Comparison of ENCODE assay signal across 21 cellular contexts in the genomic region with DNA sequence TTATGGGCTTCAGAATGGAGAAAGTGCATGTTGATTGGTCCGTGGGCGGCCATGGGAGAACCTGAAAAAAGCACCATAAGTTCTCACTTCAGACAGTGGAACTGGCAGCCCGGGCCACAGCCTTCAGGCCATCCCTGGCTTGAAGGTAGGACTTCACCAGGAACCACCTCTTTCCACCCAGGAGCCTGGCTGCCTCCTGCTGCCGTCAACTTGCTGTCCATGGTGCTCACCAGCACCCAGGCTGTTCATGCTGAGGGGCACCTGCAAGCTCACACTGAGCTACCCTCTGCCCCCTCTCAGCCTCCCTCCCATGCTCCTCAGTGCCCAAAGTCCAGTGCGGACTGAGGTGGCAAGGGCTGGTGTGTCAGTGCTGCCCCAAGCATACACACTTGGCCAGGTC. TPM values are rescaled to one million over a fixed set of nuclear protein-coding genes. Genes with fewer than 3 reads are reported as not detected.
DNase-seq lines count a peak whose midpoint lies in the region; ATAC-seq and TF ChIP-seq lines count a peak whose summit lies in the region.
"Had no signal": no experiment of that assay in that cellular context is flagged by ENCODE, and none has a peak within 500 bp of the region (broad histone marks: within the 10 kb centered on the region; RNA-seq: fewer than 3 reads in every experiment).

No MANE protein-coding gene starts in this region.

- 70 to 79% methylated on average over 5 of the region's 5 CpGs for WGBS in aorta, 2 donors

- H3K27me3 ChIP-seq in aorta (ENCODE audit: control insufficient read depth in 1 of 2, insufficient read depth in 2 of 2, low read length in 1 of 2): peaks cover 0 to 2% of the 10 kb centered on the region in 2 donors
- H3K27me3 ChIP-seq: BLaER1 had no signal

- intact Hi-C loops in natural killer cell (cut with micrococcal nuclease): loop anchor here (10.0 kb wide), 1 partner anchor 410 kb away; no protein-coding TSS in a partner anchor
- intact Hi-C loops in left colon (cut with DNase I, micrococcal nuclease): no loop called here
- intact Hi-C loops in aorta (cut with DNase I): loop anchor here (5.0 to 10.0 kb wide), 3 partner anchors 130 to 412 kb away; no protein-coding TSS in a partner anchor

- H3K4me3 Mint-ChIP-seq in natural killer cell treated with Interleukin-12 subunit alpha and Interleukin-12 subunit beta and Interleukin-15 and Interleukin-18, amount 100 ng/mL, for 72 hours: no peak overlapping the region
- H3K4me3 Mint-ChIP-seq in natural killer cell: no peak overlapping the region
- H3K4me3 Mint-ChIP-seq: CD4-positive, alpha-beta memory T cell had no signal

- H3K9me3 Mint-ChIP-seq in natural killer cell treated with Interleukin-12 subunit alpha and Interleukin-12 subunit beta and Interleukin-15 and Interleukin-18, amount 100 ng/mL, for 72 hours: no peaks in the 10 kb centered on the region
- H3K9me3 Mint-ChIP-seq in natural killer cell: no peaks in the 10 kb centered on the region
- H3K9me3 Mint-ChIP-seq: CD4-positive, alpha-beta memory T cell had no signal

- TF ChIP-seq CTCF in natural killer cell (IDR thresholded peaks at IDR 0.05): no peak

- no peaks in the 10 kb centered on the region for H3K36me3 ChIP-seq in aorta (ENCODE audit: control insufficient read depth in 1 of 2, insufficient read depth in 2 of 2, low read length in 1 of 2)
- H3K36me3 ChIP-seq: BLaER1 had no signal

- H3K4me1 ChIP-seq in aorta (ENCODE audit: control insufficient read depth in 1 of 2, insufficient read depth in 2 of 2, low read length in 2 of 2): no peaks in the 10 kb centered on the region
- H3K4me1 ChIP-seq: Caco-2 had no signal

- H3K27me3 Mint-ChIP-seq in natural killer cell treated with Interleukin-12 subunit alpha and Interleukin-12 subunit beta and Interleukin-15 and Interleukin-18, amount 100 ng/mL, for 72 hours: peaks cover 8 to 25% of the 10 kb centered on the region in 2 donors
- peaks cover 7 to 20% of the 10 kb centered on the region in 2 donors for H3K27me3 Mint-ChIP-seq in natural killer cell (ENCODE audit: low read depth in 2 of 2)

- no peaks in the 10 kb centered on the region for H3K9me3 ChIP-seq in aorta (ENCODE audit: control insufficient read depth, low read length)
- H3K9me3 ChIP-seq: Caco-2 had no signal

- ATAC-seq in natural killer cell treated with Interleukin-12 subunit alpha and Interleukin-12 subunit beta and Interleukin-15 and Interleukin-18, amount 100 ng/mL, for 72 hours: peak; percentile 13 to 43
- ATAC-seq in natural killer cell: no peak
- peak; percentile 45 for ATAC-seq in left colon
- peak; percentile 33 for ATAC-seq in aorta (ENCODE audit: low FRiP score)

- no peak overlapping the region for H3K27ac Mint-ChIP-seq in natural killer cell treated with Interleukin-12 subunit alpha and Interleukin-12 subunit beta and Interleukin-15 and Interleukin-18, amount 100 ng/mL, for 72 hours
- no peak overlapping the region for H3K27ac Mint-ChIP-seq in natural killer cell

- no peak overlapping the region for H3K27ac ChIP-seq in aorta (ENCODE audit: low read depth in 1 of 2, low read length in 2 of 2)
- H3K27ac ChIP-seq: BLaER1 had no signal

- no peaks in the 10 kb centered on the region for H3K4me1 Mint-ChIP-seq in natural killer cell treated with Interleukin-12 subunit alpha and Interleukin-12 subunit beta and Interleukin-15 and Interleukin-18, amount 100 ng/mL, for 72 hours (ENCODE audit: low read depth in 2 of 2)
- no peaks in the 10 kb centered on the region for H3K4me1 Mint-ChIP-seq in natural killer cell

- DNase-seq in natural killer cell treated with Interleukin-12 subunit alpha and Interleukin-12 subunit beta and Interleukin-15 and Interleukin-18, amount 100 ng/mL, for 72 hours (ENCODE audit: low spot score): no peak
- DNase-seq in natural killer cell (no peak), left colon (no peak), aorta (no peak), ureter (ENCODE audit: low spot score) (no peak), 8988T (no peak)
- DNase-seq in activated naive CD4-positive, alpha-beta T cell treated with anti-CD3 and anti-CD28 coated beads, Interleukin-2, amount 50 U/mL, for 16 hours: no peak
- DNase-seq: Caco-2, DMS 273 treated with DMSO at 0.1 percent for 48 hours, DMS79 treated with DMSO at 0.1 percent for 48 hours, GOT3, Kasumi-1, NCI-H1694, NCI-H2081 treated with DMSO at 0.1 percent for 48 hours, NCI-H446 treated with DMSO at 0.1 percent for 48 hours, NCI-H526 treated with DMSO at 0.1 percent for 48 hours, OCI-M1, Right ventricle myocardium superior had no signal

- no peak overlapping the region for H3K4me3 ChIP-seq in aorta (ENCODE audit: low read length in 2 of 2)
- H3K4me3 ChIP-seq: BLaER1 had no signal

- no peaks in the 10 kb centered on the region for H3K36me3 Mint-ChIP-seq in natural killer cell treated with Interleukin-12 subunit alpha and Interleukin-12 subunit beta and Interleukin-15 and Interleukin-18, amount 100 ng/mL, for 72 hours
- no peaks in the 10 kb centered on the region for H3K36me3 Mint-ChIP-seq in natural killer cell
- H3K36me3 Mint-ChIP-seq: CD4-positive, alpha-beta memory T cell had no signal

TF ChIP-seq in PFSK-1, 5 proteins besides CTCF, POLR2A, EP300 and RAD21:
- no peak for TF ChIP-seq FOXP2 (optimal IDR thresholded peaks at IDR 0.05; ENCODE audit: borderline replicate concordance, extremely low read depth, extremely low read length, insufficient read depth)
- TF ChIP-seq, protein P1, sequence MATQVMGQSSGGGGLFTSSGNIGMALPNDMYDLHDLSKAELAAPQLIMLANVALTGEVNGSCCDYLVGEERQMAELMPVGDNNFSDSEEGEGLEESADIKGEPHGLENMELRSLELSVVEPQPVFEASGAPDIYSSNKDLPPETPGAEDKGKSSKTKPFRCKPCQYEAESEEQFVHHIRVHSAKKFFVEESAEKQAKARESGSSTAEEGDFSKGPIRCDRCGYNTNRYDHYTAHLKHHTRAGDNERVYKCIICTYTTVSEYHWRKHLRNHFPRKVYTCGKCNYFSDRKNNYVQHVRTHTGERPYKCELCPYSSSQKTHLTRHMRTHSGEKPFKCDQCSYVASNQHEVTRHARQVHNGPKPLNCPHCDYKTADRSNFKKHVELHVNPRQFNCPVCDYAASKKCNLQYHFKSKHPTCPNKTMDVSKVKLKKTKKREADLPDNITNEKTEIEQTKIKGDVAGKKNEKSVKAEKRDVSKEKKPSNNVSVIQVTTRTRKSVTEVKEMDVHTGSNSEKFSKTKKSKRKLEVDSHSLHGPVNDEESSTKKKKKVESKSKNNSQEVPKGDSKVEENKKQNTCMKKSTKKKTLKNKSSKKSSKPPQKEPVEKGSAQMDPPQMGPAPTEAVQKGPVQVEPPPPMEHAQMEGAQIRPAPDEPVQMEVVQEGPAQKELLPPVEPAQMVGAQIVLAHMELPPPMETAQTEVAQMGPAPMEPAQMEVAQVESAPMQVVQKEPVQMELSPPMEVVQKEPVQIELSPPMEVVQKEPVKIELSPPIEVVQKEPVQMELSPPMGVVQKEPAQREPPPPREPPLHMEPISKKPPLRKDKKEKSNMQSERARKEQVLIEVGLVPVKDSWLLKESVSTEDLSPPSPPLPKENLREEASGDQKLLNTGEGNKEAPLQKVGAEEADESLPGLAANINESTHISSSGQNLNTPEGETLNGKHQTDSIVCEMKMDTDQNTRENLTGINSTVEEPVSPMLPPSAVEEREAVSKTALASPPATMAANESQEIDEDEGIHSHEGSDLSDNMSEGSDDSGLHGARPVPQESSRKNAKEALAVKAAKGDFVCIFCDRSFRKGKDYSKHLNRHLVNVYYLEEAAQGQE (IDR thresholded peaks at IDR 0.05; ENCODE audit: insufficient read depth in 1 of 2, low read depth in 2 of 2, low read length in 2 of 2): peak; percentile 63 to 83

RNA-seq across cellular contexts. Expression of a gene that starts 12.9 kb away (rescaled TPM):
- total RNA-seq in natural killer cell treated with Interleukin-12 subunit alpha and Interleukin-12 subunit beta and Interleukin-15 and Interleukin-18, amount 100 ng/mL, for 72 hours: under 1 TPM; 0.24 to 0.31 TPM
- 1 to 10 TPM in 1 of 3 donors, under 1 TPM in 2; 0.33 to 6.7 (median 0.84) TPM for total RNA-seq in natural killer cell
- 25.6 TPM for polyA plus RNA-seq in PFSK-1 (2012; ENCODE audit: insufficient read length, low read depth)
- total RNA-seq in left colon: 10 to 100 TPM; 46.7 to 64.2 TPM
- total RNA-seq in aorta: 10 to 100 TPM; 10.6 to 28.6 TPM
- 10 to 100 TPM in 1 of 2 donors, 1 to 10 TPM in 1; 2.5 to 11.6 TPM for polyA plus RNA-seq in aorta
- total RNA-seq in ureter: 53.2 TPM

Comparison
In these comparisons a context has a peak if more than half of its experiments do, and no peak if none do; other contexts are left out.
1. ATAC-seq: peak in natural killer cell treated with Interleukin-12 subunit alpha and Interleukin-12 subunit beta and Interleukin-15 and Interleukin-18, amount 100 ng/mL, for 72 hours (2 of 2), left colon (single experiment) and aorta (single experiment); none in natural killer cell (0 of 3).
2. intact Hi-C loops: an anchor here in natural killer cell (10.0 kb wide) and aorta (5.0 to 10.0 kb wide); none called in left colon.